Comparison of ENCODE assay signal across 8 cellular contexts in the genomic region with DNA sequence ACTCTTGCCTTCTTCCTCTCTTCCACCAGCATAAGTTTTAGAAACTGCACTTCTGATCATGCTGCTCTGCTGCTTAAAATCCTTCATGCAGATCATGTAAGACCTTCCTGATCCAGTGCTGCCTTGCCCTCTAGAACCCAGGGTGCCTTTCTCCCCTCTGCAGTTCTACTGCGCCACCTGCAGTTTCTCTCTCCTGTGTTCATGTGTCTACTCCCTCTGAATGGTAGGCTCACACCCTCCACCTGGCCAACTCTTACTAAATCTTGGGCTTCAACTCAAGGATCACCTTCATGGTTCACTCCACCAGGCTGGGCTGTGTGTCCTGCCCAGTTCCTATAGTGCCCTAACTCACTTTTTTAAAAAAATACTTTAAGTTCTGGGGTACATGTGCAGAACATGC.
DNase-seq lines count a peak whose midpoint lies in the region; ATAC-seq and TF ChIP-seq lines count a peak whose summit lies in the region.

No MANE protein-coding gene starts in this region.

- H4K20me1 ChIP-seq in neural progenitor cell (ENCODE audit: low read depth) = no peaks in the 10 kb centered on the region

- no peaks in the 10 kb centered on the region for H3F3A ChIP-seq in neural progenitor cell (ENCODE audit: low read depth)

- no peak overlapping the region for H3K4me3 ChIP-seq in neural progenitor cell

- H3K27ac Mint-ChIP-seq in neural progenitor cell = no peak overlapping the region

- TF ChIP-seq CTCF in neural progenitor cell (IDR thresholded peaks at IDR 0.05) = peak; percentile 19

- no peaks in the 10 kb centered on the region for H3K4me1 ChIP-seq in neural progenitor cell

- intact Hi-C loops in head of caudate nucleus (cut with DNase I) = no loop called here

- no peaks in the 10 kb centered on the region for H3K79me2 ChIP-seq in neural progenitor cell (ENCODE audit: low read depth)

- no peak overlapping the region for H3K4me3 Mint-ChIP-seq in neural progenitor cell

- H3K9me3 Mint-ChIP-seq in neural progenitor cell = no peaks in the 10 kb centered on the region

- H3K4me1 Mint-ChIP-seq in neural progenitor cell = no peaks in the 10 kb centered on the region

- H3K27ac ChIP-seq in neural progenitor cell = no peak overlapping the region

- no peaks in the 10 kb centered on the region for H3K9me3 ChIP-seq in neural progenitor cell (ENCODE audit: low read depth)

- peak; percentile 0 for DNase-seq in NCI-H1694 (lab: John Stamatoyannopoulos, UW)
- no peak for DNase-seq in NCI-H1694 treated with DMSO at 0.1 percent for 48 hours (lab: John Stamatoyannopoulos, UW)
- peak; percentile 11 to 13 for DNase-seq in Kasumi-1 (lab: John Stamatoyannopoulos, UW)
- peak; percentile 82 for DNase-seq in activated effector memory CD4-positive, alpha-beta T cell treated with anti-CD3 and anti-CD28 coated beads, Interleukin-2, amount 50 U/mL, for 16 hours
- no peak for DNase-seq in neural progenitor cell (ENCODE audit: low spot score)
- no peak for DNase-seq in NCI-H748 (lab: John Stamatoyannopoulos, UW; ENCODE audit: unreplicated experiment)
- no peak for DNase-seq in head of caudate nucleus

- H3K36me3 ChIP-seq in neural progenitor cell = no peaks in the 10 kb centered on the region

- no peak for ATAC-seq in HG03108 (IDR thresholded peaks at IDR 0.05; ENCODE audit: unreplicated experiment)

- H3K27me3 ChIP-seq in neural progenitor cell = no peaks in the 10 kb centered on the region

- no peak overlapping the region for H3K4me2 ChIP-seq in neural progenitor cell

- H3K9ac ChIP-seq in neural progenitor cell = no peak overlapping the region

- H2AFZ ChIP-seq in neural progenitor cell (replicated peaks) = no peak overlapping the region

- H3K36me3 Mint-ChIP-seq in neural progenitor cell = no peaks in the 10 kb centered on the region

- H3K27me3 Mint-ChIP-seq in neural progenitor cell (ENCODE audit: insufficient read depth, low read depth) = peaks cover 8% of the 10 kb centered on the region

Comparison
In these comparisons a context has a peak if more than half of its experiments do, and no peak if none do; other contexts are left out.
1. DNase-seq: peak in NCI-H1694 (single experiment), Kasumi-1 (2 of 2) and activated effector memory CD4-positive, alpha-beta T cell treated with anti-CD3 and anti-CD28 coated beads, Interleukin-2, amount 50 U/mL, for 16 hours (single experiment); none in NCI-H1694 treated with DMSO at 0.1 percent for 48 hours (single experiment), neural progenitor cell (single experiment), NCI-H748 (single experiment) and head of caudate nucleus (0 of 42).